ENCODE assay signal across 11 cellular contexts in the genomic region with DNA sequence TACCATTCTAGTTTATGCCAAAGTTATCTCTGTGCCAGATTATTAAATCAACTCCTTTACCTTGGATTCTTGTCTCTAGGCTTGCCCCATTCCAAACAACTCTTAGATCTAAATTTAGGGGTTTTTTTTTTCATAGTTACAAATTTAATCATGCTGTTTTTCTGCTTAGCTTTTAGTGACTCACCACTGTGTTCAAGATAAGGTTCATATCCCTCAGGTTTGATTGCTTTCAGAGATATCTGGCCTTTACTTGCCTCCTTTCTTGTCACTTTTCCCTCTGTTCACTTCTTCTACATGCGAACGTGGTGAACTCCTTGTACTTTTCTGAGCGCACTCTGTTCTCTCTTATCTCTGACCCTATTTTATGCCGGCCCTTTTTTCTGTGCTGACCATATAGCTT.
A peak's percentile ranks its signal among the peaks of the same experiment; 100 is the strongest.
DNase-seq lines count a peak whose midpoint lies in the region; ATAC-seq and TF ChIP-seq lines count a peak whose summit lies in the region.
"Had no signal": no experiment of that assay in that cellular context is flagged by ENCODE, and none has a peak within 500 bp of the region (broad histone marks: within the 10 kb centered on the region; RNA-seq: fewer than 3 reads in every experiment).

No MANE protein-coding gene starts in this region.

- TF ChIP-seq CTCF in foreskin keratinocyte (conservative IDR thresholded peaks at IDR 0.05): no peak
- TF ChIP-seq CTCF in RWPE1 (conservative IDR thresholded peaks at IDR 0.05; ENCODE audit: low read depth): no peak

- POLR2A ChIA-PET in RWPE1 (lab: Yijun Ruan, JAX; ENCODE audit: low non-redundant PET): no interaction called here

- no peaks in the 10 kb centered on the region for H3K27me3 ChIP-seq in foreskin keratinocyte
- H3K27me3 ChIP-seq: Peyer's patch had no signal

- peaks cover 5% of the 10 kb centered on the region for H3K4me1 ChIP-seq in foreskin keratinocyte
- H3K4me1 ChIP-seq: Peyer's patch had no signal

- H3K27ac ChIP-seq in foreskin keratinocyte: no peak overlapping the region
- H3K27ac ChIP-seq in RWPE1: no peak overlapping the region
- H3K27ac ChIP-seq: Peyer's patch had no signal

- CTCF ChIA-PET in RWPE1 (lab: Yijun Ruan, JAX): interaction anchor here (0.6 kb wide), 1 partner anchor 571 kb away, joined by 3 read pairs; no protein-coding TSS in a partner anchor

- peak; percentile 35 for ATAC-seq in foreskin keratinocyte
- no peak for ATAC-seq in HG03342 (IDR thresholded peaks at IDR 0.05; ENCODE audit: unreplicated experiment)

- DNase-seq in LHCN-M2 (ENCODE audit: low read depth): peak; percentile 8
- DNase-seq in amniotic epithelial cell (ENCODE audit: low read depth): peak; percentile 63
- DNase-seq in foreskin keratinocyte: peak in 1 of 2 donors; percentile 16
- no peak for DNase-seq in NCI-H774 (lab: John Stamatoyannopoulos, UW)
- DNase-seq in NCI-H1436 (lab: John Stamatoyannopoulos, UW): no peak
- no peak for DNase-seq in RWPE1 (ENCODE audit: low spot score)
- DNase-seq: CD8-positive, alpha-beta memory T cell; NCI-H446; Peyer's patch; SIG-M5 had no signal

Comparison
In these comparisons a context has a peak if more than half of its experiments do, and no peak if none do; other contexts are left out.
1. DNase-seq: peak in LHCN-M2 (single experiment) and amniotic epithelial cell (single experiment); none in NCI-H774 (single experiment), NCI-H1436 (single experiment) and RWPE1 (single experiment).